In genomic region chr14:102213984-102214658, GRCh38 we compare ENCODE assay signal across 16 cellular contexts.
DNase-seq lines count a peak whose midpoint lies in the region; ATAC-seq and TF ChIP-seq lines count a peak whose summit lies in the region.
"Had no signal": no experiment of that assay in that cellular context is flagged by ENCODE, and none has a peak within 500 bp of the region (broad histone marks: within the 10 kb centered on the region; RNA-seq: fewer than 3 reads in every experiment).

No MANE protein-coding gene starts in this region.

- no TSS peak for BruUV-seq in IMR-90 (replicated peaks; lab: Mats Ljungman, UMichigan)

- DNase-seq in CD14-positive monocyte (ENCODE audit: low spot score) = peak; percentile 36
- DNase-seq in IMR-90 = no peak
- DNase-seq in brain microvascular endothelial cell = no peak
- no peak for DNase-seq in neural progenitor cell (ENCODE audit: low spot score)
- DNase-seq in NCI-H2227 treated with DMSO at 0.1 percent for 48 hours (lab: John Stamatoyannopoulos, UW) = no peak
- no peak for DNase-seq in glutamatergic neuron
- DNase-seq in mesothelial cell of epicardium (ENCODE audit: low spot score in 2 of 2, unreplicated experiment in 2 of 2) = no peak
- DNase-seq: activated CD4-positive, alpha-beta T cell treated with anti-CD3 and anti-CD28 coated beads for 36 hours; activated T-cell treated with anti-CD3 and anti-CD28 coated beads, Interleukin-2, amount 50 U/mL, for 1 hour; amniotic stem cell; naive thymus-derived CD4-positive, alpha-beta T cell; NCI-H1436 treated with DMSO at 0.1 percent for 48 hours; NCI-H748 treated with DMSO at 0.1 percent for 48 hours had no signal

- H3K36me3 ChIP-seq in IMR-90 (ENCODE audit: control insufficient read depth, insufficient read depth, low read length) (peaks cover 10% of the 10 kb centered on the region), brain microvascular endothelial cell (replicated peaks) (peaks cover 7% of the 10 kb centered on the region), neural progenitor cell (no peaks in the 10 kb centered on the region)
- H3K36me3 ChIP-seq: gastrocnemius medialis had no signal

- no peak overlapping the region; the same call in 1 of the 2 replicates for H2BK120ac ChIP-seq in IMR-90 (ENCODE audit: low read depth, low read length)

- no peak overlapping the region for H3K4me2 ChIP-seq in IMR-90 (ENCODE audit: low read depth, low read length)
- H3K4me2 ChIP-seq in neural progenitor cell = no peak overlapping the region

- POLR2A ChIA-PET in IMR-90 (lab: Charles Lee; ENCODE audit: unreplicated experiment) = no interaction called here

- peaks cover 5% of the 10 kb centered on the region for H3F3A ChIP-seq in neural progenitor cell (ENCODE audit: low read depth)

- in situ Hi-C loops in IMR-90 (cut with MboI; ENCODE audit: low sequenced_read_pairs) (no loop called here), brain microvascular endothelial cell (cut with HindIII; ENCODE audit: low pct_ligation_motif_present, low sequenced_read_pairs) (no loop called here)

- H4K91ac ChIP-seq in IMR-90 (ENCODE audit: insufficient read depth, low read depth, low read length) = no peak overlapping the region

- peak overlapping the region; percentile 15; the same call in 1 of the 2 replicates for H2AK5ac ChIP-seq in IMR-90 (ENCODE audit: low read depth, low read length)

- CTCF ChIA-PET in IMR-90 (lab: Yijun Ruan, JAX) = interaction anchor here (0.6 kb wide), 2 partner anchors 58 to 151 kb away, joined by 3 read pairs; no protein-coding TSS in a partner anchor

- no peak overlapping the region for H3K56ac ChIP-seq in IMR-90 (ENCODE audit: extremely low read depth, insufficient read depth, low read length)

- peaks cover 0 to 4% (median 1%) of the 10 kb centered on the region in 3 donors for H3K27me3 Mint-ChIP-seq in CD14-positive monocyte (ENCODE audit: low read depth in 3 of 3)
- no peaks in the 10 kb centered on the region for H3K27me3 Mint-ChIP-seq in neural progenitor cell (ENCODE audit: insufficient read depth, low read depth)
- H3K27me3 Mint-ChIP-seq in glutamatergic neuron (ENCODE audit: unreplicated experiment) = peaks cover 3% of the 10 kb centered on the region
- no peaks in the 10 kb centered on the region for H3K27me3 Mint-ChIP-seq in mesothelial cell of epicardium (ENCODE audit: low read depth)
- H3K27me3 Mint-ChIP-seq: activated CD4-positive, alpha-beta T cell treated with anti-CD3 and anti-CD28 coated beads for 36 hours; naive thymus-derived CD4-positive, alpha-beta T cell had no signal

- intact Hi-C loops in CD14-positive monocyte (cut with micrococcal nuclease) (no loop called here), IMR-90 (cut with micrococcal nuclease) (no loop called here)

- no peaks in the 10 kb centered on the region for H3K27me3 ChIP-seq in IMR-90 (ENCODE audit: control insufficient read depth, insufficient read depth, low read length)
- no peaks in the 10 kb centered on the region for H3K27me3 ChIP-seq in brain microvascular endothelial cell (replicated peaks)
- H3K27me3 ChIP-seq in neural progenitor cell = no peaks in the 10 kb centered on the region
- H3K27me3 ChIP-seq: gastrocnemius medialis had no signal

- peaks cover 18% of the 10 kb centered on the region for H3K9me1 ChIP-seq in IMR-90 (ENCODE audit: insufficient read depth, low read length)

- no peak for TF ChIP-seq POLR2A in IMR-90 (IDR thresholded peaks at IDR 0.05; ENCODE audit: low read depth, low read length)

- H3K27ac Mint-ChIP-seq in CD14-positive monocyte (peak overlapping the region in 1 of 7 donors; percentile 61), neural progenitor cell (no peak overlapping the region), glutamatergic neuron (ENCODE audit: unreplicated experiment) (no peak overlapping the region), mesothelial cell of epicardium (no peak overlapping the region)
- H3K27ac Mint-ChIP-seq: activated CD4-positive, alpha-beta T cell treated with anti-CD3 and anti-CD28 coated beads for 36 hours had no signal

- H3K18ac ChIP-seq in IMR-90 (ENCODE audit: low read depth, low read length) = no peak overlapping the region

- H2AK9ac ChIP-seq in IMR-90 (replicated peaks; ENCODE audit: low read depth, low read length, poor library complexity) = peak overlapping the region; percentile 34

- peak overlapping the region; percentile 47; the same call in 1 of the 2 replicates for H3K4ac ChIP-seq in IMR-90 (ENCODE audit: low read depth, low read length)

- H2BK20ac ChIP-seq in IMR-90 (ENCODE audit: low read depth, low read length) = no peak overlapping the region

- no peak overlapping the region for H3K27ac ChIP-seq in IMR-90 (ENCODE audit: insufficient read depth, low read length)
- H3K27ac ChIP-seq in brain microvascular endothelial cell = no peak overlapping the region
- no peak overlapping the region for H3K27ac ChIP-seq in neural progenitor cell
- H3K27ac ChIP-seq: skin epidermis had no signal

- H3K4me1 ChIP-seq in IMR-90 (ENCODE audit: control insufficient read depth, insufficient read depth, low read length) (peaks cover 9% of the 10 kb centered on the region), neural progenitor cell (peaks cover 16% of the 10 kb centered on the region)

- TF ChIP-seq RAD21 in IMR-90 (IDR thresholded peaks at IDR 0.05; ENCODE audit: low read length) = no peak

- peak overlapping the region; percentile 81 for H2BK5ac ChIP-seq in IMR-90 (ENCODE audit: low read depth, low read length, poor library complexity, severe bottlenecking)

- no peaks in the 10 kb centered on the region for H3K9me3 Mint-ChIP-seq in CD14-positive monocyte
- no peaks in the 10 kb centered on the region for H3K9me3 Mint-ChIP-seq in neural progenitor cell
- peaks cover 2% of the 10 kb centered on the region for H3K9me3 Mint-ChIP-seq in glutamatergic neuron (ENCODE audit: unreplicated experiment)
- no peaks in the 10 kb centered on the region for H3K9me3 Mint-ChIP-seq in mesothelial cell of epicardium
- H3K9me3 Mint-ChIP-seq: naive thymus-derived CD4-positive, alpha-beta T cell had no signal

- no peak overlapping the region for H3K14ac ChIP-seq in IMR-90 (replicated peaks; ENCODE audit: low read depth, low read length)

- no peak overlapping the region for H2BK15ac ChIP-seq in IMR-90 (ENCODE audit: low read depth, low read length)

- H4K20me1 ChIP-seq in IMR-90 (ENCODE audit: insufficient read depth, low read length) (peaks cover 15% of the 10 kb centered on the region), neural progenitor cell (ENCODE audit: low read depth) (peaks cover 48% of the 10 kb centered on the region)

- peaks cover 28 to 76% of the 10 kb centered on the region in 2 experiments for H3K79me1 ChIP-seq in IMR-90 (ENCODE audit: low read depth in 1 of 2, low read length in 2 of 2)

- no peak overlapping the region for H3K23ac ChIP-seq in IMR-90 (ENCODE audit: low read depth, low read length)

- TF ChIP-seq CTCF in CD14-positive monocyte (IDR thresholded peaks at IDR 0.05) = no peak
- peak; percentile 19; the same call in 1 of the 2 replicates for TF ChIP-seq CTCF in IMR-90 (conservative IDR thresholded peaks at IDR 0.05; ENCODE audit: low read depth, low read length)
- peak; percentile 25 for TF ChIP-seq CTCF in brain microvascular endothelial cell (IDR thresholded peaks at IDR 0.05; ENCODE audit: low read depth, low read length, missing control alignments)
- peak; percentile 39 for TF ChIP-seq CTCF in neural progenitor cell (IDR thresholded peaks at IDR 0.05)
- no peak for TF ChIP-seq CTCF in glutamatergic neuron (IDR thresholded peaks at IDR 0.05; ENCODE audit: partially characterized antibody, unreplicated experiment)
- no peak for TF ChIP-seq CTCF in mesothelial cell of epicardium (IDR thresholded peaks at IDR 0.05; ENCODE audit: unreplicated experiment)

- 0 out of 4 replicates have a peak overlapping the region, but pooled peaks of 1 of the 2 experiments have one; percentile 38 for H4K8ac ChIP-seq in IMR-90 (ENCODE audit: low read depth in 2 of 2, low read length in 2 of 2)

- H3K4me3 ChIP-seq in IMR-90 (ENCODE audit: insufficient read depth, low read depth, low read length) (no peak overlapping the region), brain microvascular endothelial cell (ENCODE audit: low read depth, low read length) (no peak overlapping the region), neural progenitor cell (no peak overlapping the region)
- H3K4me3 ChIP-seq: gastrocnemius medialis, skin epidermis had no signal

- H3K9ac ChIP-seq in IMR-90 (ENCODE audit: low read depth, low read length) (no peak overlapping the region), neural progenitor cell (no peak overlapping the region)

- 95% methylated on average over 8 of the region's 25 CpGs; no CpG with 5 or more reads in 1 of the 2 experiments for WGBS in IMR-90 (ENCODE audit: extremely low coverage in 2 of 2, insufficient read length in 1 of 2), 2 experiments

- H3K4me1 Mint-ChIP-seq in CD14-positive monocyte = no peaks in the 10 kb centered on the region
- peaks cover 25% of the 10 kb centered on the region for H3K4me1 Mint-ChIP-seq in neural progenitor cell
- H3K4me1 Mint-ChIP-seq in glutamatergic neuron (ENCODE audit: low read depth, unreplicated experiment) = peaks cover 39% of the 10 kb centered on the region
- no peaks in the 10 kb centered on the region for H3K4me1 Mint-ChIP-seq in mesothelial cell of epicardium

- no peak for ATAC-seq in IMR-90 (ENCODE audit: low read depth)
- ATAC-seq in GM21528 (IDR thresholded peaks at IDR 0.05; ENCODE audit: low FRiP score, unreplicated experiment) = no peak
- ATAC-seq: activated CD4-positive, alpha-beta T cell treated with anti-CD3 and anti-CD28 coated beads for 36 hours; naive thymus-derived CD4-positive, alpha-beta T cell had no signal

- H3K9me3 ChIP-seq in IMR-90 (ENCODE audit: control insufficient read depth, insufficient read depth, low read length) = no peaks in the 10 kb centered on the region
- H3K9me3 ChIP-seq in neural progenitor cell (ENCODE audit: low read depth) = no peaks in the 10 kb centered on the region
- H3K9me3 ChIP-seq: gastrocnemius medialis had no signal

- dilution Hi-C loops in IMR-90 (cut with HindIII; ENCODE audit: low sequenced_read_pairs, unreplicated experiment) = no loop called here

- peaks cover 13% of the 10 kb centered on the region for H3K79me2 ChIP-seq in neural progenitor cell (ENCODE audit: low read depth)

- no peak overlapping the region for H3K4me3 Mint-ChIP-seq in CD14-positive monocyte
- H3K4me3 Mint-ChIP-seq in neural progenitor cell = no peak overlapping the region
- no peak overlapping the region for H3K4me3 Mint-ChIP-seq in glutamatergic neuron (ENCODE audit: unreplicated experiment)
- no peak overlapping the region for H3K4me3 Mint-ChIP-seq in mesothelial cell of epicardium
- H3K4me3 Mint-ChIP-seq: activated CD4-positive, alpha-beta T cell treated with anti-CD3 and anti-CD28 coated beads for 36 hours; naive thymus-derived CD4-positive, alpha-beta T cell had no signal

- no peak overlapping the region for H4K5ac ChIP-seq in IMR-90 (ENCODE audit: low read depth, low read length)

- H2AFZ ChIP-seq in IMR-90 (replicated peaks; ENCODE audit: low read length, poor library complexity) (no peak overlapping the region), neural progenitor cell (replicated peaks) (no peak overlapping the region)

- H3K36me3 Mint-ChIP-seq in CD14-positive monocyte (peaks cover 45 to 60% of the 10 kb centered on the region in 2 donors), neural progenitor cell (peaks cover 10% of the 10 kb centered on the region), glutamatergic neuron (ENCODE audit: unreplicated experiment) (peaks cover 5% of the 10 kb centered on the region), mesothelial cell of epicardium (peaks cover 8% of the 10 kb centered on the region)

Comparison
In these comparisons a context has a peak if more than half of its experiments do, and no peak if none do; other contexts are left out.
1. CTCF ChIP-seq: peak in IMR-90 (single experiment), brain microvascular endothelial cell (single experiment) and neural progenitor cell (single experiment); none in CD14-positive monocyte (single experiment), glutamatergic neuron (single experiment) and mesothelial cell of epicardium (single experiment).